ENCODE assay signal across 35 cellular contexts in the genomic region with DNA sequence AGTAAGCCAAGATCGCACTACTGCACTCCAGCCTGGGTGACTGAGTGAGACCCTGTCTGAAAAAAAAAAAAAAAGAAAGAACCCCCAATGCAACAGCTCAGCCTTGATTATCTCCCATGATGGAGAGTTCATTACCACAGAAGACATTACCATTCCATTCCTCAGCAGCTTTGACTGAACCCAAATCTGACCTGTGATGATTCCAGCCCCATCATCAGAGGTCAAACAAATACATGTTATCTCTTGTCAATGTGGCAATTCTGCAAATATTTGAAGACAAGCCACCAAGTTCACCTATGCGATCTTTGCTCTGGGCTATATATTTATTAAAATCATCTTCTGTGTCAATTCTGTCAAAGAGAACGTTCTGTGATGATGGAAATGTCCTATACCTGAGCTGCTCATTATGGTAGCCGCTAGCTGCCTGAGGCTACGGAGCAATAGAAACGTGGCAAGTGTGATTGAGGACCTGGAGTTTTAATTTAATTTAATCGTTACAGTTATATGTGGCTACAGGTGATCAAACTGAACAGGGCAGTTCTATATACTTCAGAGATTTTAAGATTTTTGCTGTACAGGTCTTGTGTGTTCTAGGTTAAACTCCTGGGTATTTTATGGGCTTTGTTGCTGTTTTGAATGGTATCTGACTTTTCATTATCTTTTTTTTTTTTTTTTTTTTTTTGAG. TPM values are rescaled to one million over a fixed set of nuclear protein-coding genes. Genes with fewer than 3 reads are reported as not detected.
"Had no signal": no experiment of that assay in that cellular context is flagged by ENCODE, and none has a peak within 500 bp of the region (broad histone marks: within the 10 kb centered on the region; RNA-seq: fewer than 3 reads in every experiment).

No MANE protein-coding gene starts in this region.

- H3K4me3 ChIP-seq: ovary, psoas muscle, skin epidermis, smooth muscle cell, spleen, suprapubic skin, testis, tibial artery, transverse colon, upper lobe of right lung, vagina had no signal

- H3K27me3 ChIP-seq: ovary, testis, vagina had no signal

- H3K36me3 ChIP-seq: neutrophil, ovary, spleen, suprapubic skin, tibial artery, transverse colon, upper lobe of right lung, vagina had no signal

- H3K27ac ChIP-seq: neutrophil, ovary, parathyroid adenoma, psoas muscle, skin epidermis, spleen, suprapubic skin, testis, tibial artery, transverse colon, upper lobe of right lung, vagina had no signal

- ATAC-seq: naive thymus-derived CD8-positive, alpha-beta T cell; natural killer cell treated with Interleukin-12 subunit alpha and Interleukin-12 subunit beta and Interleukin-15 and Interleukin-18, amount 100 ng/mL, for 72 hours; psoas muscle; right cardiac atrium; sciatic nerve; stimulated activated memory B cell treated with anti-CD40 and anti-IgM and Interleukin-4, amounts not matched to agents 10 μg/mL and 1 μg/mL and 100 μg/mL, for 72 hours; stimulated activated naive CD8-positive, alpha-beta T cell treated with anti-CD3 and anti-CD28 coated beads, Interleukin-15, amount 100 ng/mL, for 72 hours; stimulated activated naive CD8-positive, alpha-beta T cell treated with anti-CD3 and anti-CD28 coated beads, Interleukin-15, Interleukin-2, amounts not matched to agents 100 U/mL and 50 U/mL, for 24 hours; upper lobe of right lung had no signal

- H3K4me1 ChIP-seq: parathyroid adenoma, psoas muscle, spleen, suprapubic skin, testis, tibial artery, transverse colon, upper lobe of right lung, vagina had no signal

- H3K27ac Mint-ChIP-seq: natural killer cell treated with Interleukin-12 subunit alpha and Interleukin-12 subunit beta and Interleukin-15 and Interleukin-18, amount 100 ng/mL, for 72 hours; nephron progenitor cell; progenitor cell of endocrine pancreas; stimulated activated memory B cell treated with anti-CD40 and anti-IgM and Interleukin-4, amounts not matched to agents 10 μg/mL and 1 μg/mL and 100 μg/mL, for 72 hours; stimulated activated naive CD8-positive, alpha-beta T cell treated with anti-CD3 and anti-CD28 coated beads, Interleukin-15, amount 100 ng/mL, for 72 hours; type B pancreatic cell had no signal

- H3K9me3 ChIP-seq: neutrophil, ovary, psoas muscle, spleen, suprapubic skin, testis, tibial artery, transverse colon, upper lobe of right lung, vagina had no signal

- H3K9ac ChIP-seq: parathyroid adenoma had no signal

- DNase-seq: naive thymus-derived CD8-positive, alpha-beta T cell; nephron progenitor cell; nucleus accumbens; ovary; psoas muscle; right cardiac atrium; spleen; stimulated activated CD4-positive, alpha-beta T cell treated with anti-CD3 and anti-CD28 coated beads, Interleukin-12 subunit alpha, Interleukin-12 subunit beta, amount 100 ng/mL, for 4 hours; stimulated activated CD4-positive, alpha-beta T cell treated with anti-CD3 and anti-CD28 coated beads, Interleukin-1b, Interleukin-23, amount 100 ng/mL, for 48 hours; stimulated activated CD4-positive, alpha-beta T cell treated with anti-CD3 and anti-CD28 coated beads, Interleukin-4, amount 100 ng/mL, for 1 hour; stimulated activated CD4-positive, alpha-beta T cell treated with anti-CD3 and anti-CD28 coated beads, Interleukin-4, amount 100 ng/mL, for 4 hours; stimulated activated CD8-positive, alpha-beta memory T cell treated with anti-CD3 and anti-CD28 coated beads, Interleukin-4, amount 100 ng/mL, for 48 hours; stimulated activated naive CD4-positive, alpha-beta T cell; stimulated activated naive CD8-positive, alpha-beta T cell treated with anti-CD3 and anti-CD28 coated beads, Interleukin-15, amount 100 ng/mL, for 72 hours; stimulated activated naive CD8-positive, alpha-beta T cell treated with anti-CD3 and anti-CD28 coated beads, Interleukin-15, Interleukin-2, amounts not matched to agents 100 U/mL and 50 U/mL, for 24 hours; substantia nigra; testis; tibial artery; transverse colon; upper lobe of right lung had no signal

- H2AFZ ChIP-seq: parathyroid adenoma had no signal

- H3K79me2 ChIP-seq: parathyroid adenoma had no signal

- H3K9me3 Mint-ChIP-seq: natural killer cell treated with Interleukin-12 subunit alpha and Interleukin-12 subunit beta and Interleukin-15 and Interleukin-18, amount 100 ng/mL, for 72 hours; nephron progenitor cell; neural crest cell; stimulated activated memory B cell treated with anti-CD40 and anti-IgM and Interleukin-4, amounts not matched to agents 10 μg/mL and 1 μg/mL and 100 μg/mL, for 72 hours; stimulated activated naive CD8-positive, alpha-beta T cell treated with anti-CD3 and anti-CD28 coated beads, Interleukin-15, amount 100 ng/mL, for 72 hours; type B pancreatic cell had no signal

- H3K4me3 Mint-ChIP-seq: naive thymus-derived CD8-positive, alpha-beta T cell; natural killer cell treated with Interleukin-12 subunit alpha and Interleukin-12 subunit beta and Interleukin-15 and Interleukin-18, amount 100 ng/mL, for 72 hours; nephron progenitor cell; neural crest cell; stimulated activated memory B cell treated with anti-CD40 and anti-IgM and Interleukin-4, amounts not matched to agents 10 μg/mL and 1 μg/mL and 100 μg/mL, for 72 hours; stimulated activated naive CD8-positive, alpha-beta T cell treated with anti-CD3 and anti-CD28 coated beads, Interleukin-15, amount 100 ng/mL, for 72 hours; type B pancreatic cell had no signal

- H3K4me2 ChIP-seq: smooth muscle cell had no signal

- H3K4me1 Mint-ChIP-seq: naive thymus-derived CD8-positive, alpha-beta T cell; nephron progenitor cell; neural crest cell; stimulated activated memory B cell treated with anti-CD40 and anti-IgM and Interleukin-4, amounts not matched to agents 10 μg/mL and 1 μg/mL and 100 μg/mL, for 72 hours; stimulated activated naive CD8-positive, alpha-beta T cell treated with anti-CD3 and anti-CD28 coated beads, Interleukin-15, amount 100 ng/mL, for 72 hours had no signal

- H3K36me3 Mint-ChIP-seq: naive thymus-derived CD8-positive, alpha-beta T cell; natural killer cell treated with Interleukin-12 subunit alpha and Interleukin-12 subunit beta and Interleukin-15 and Interleukin-18, amount 100 ng/mL, for 72 hours; stimulated activated memory B cell treated with anti-CD40 and anti-IgM and Interleukin-4, amounts not matched to agents 10 μg/mL and 1 μg/mL and 100 μg/mL, for 72 hours; type B pancreatic cell had no signal

RNA-seq across cellular contexts. Expression of gene SEC14L4, which starts 7.9 kb away (rescaled TPM):
- total RNA-seq: naive thymus-derived CD8-positive, alpha-beta T cell; natural killer cell treated with Interleukin-12 subunit alpha and Interleukin-12 subunit beta and Interleukin-15 and Interleukin-18, amount 100 ng/mL, for 72 hours; psoas muscle; right cardiac atrium; smooth muscle cell; transverse colon; vagina had no signal
- polyA plus RNA-seq: naive thymus-derived CD8-positive, alpha-beta T cell; right cardiac atrium; smooth muscle cell had no signal

RNA-seq across cellular contexts. Expression of gene SEC14L3, which starts 25.8 kb away (rescaled TPM):
- total RNA-seq: naive thymus-derived CD8-positive, alpha-beta T cell; natural killer cell treated with Interleukin-12 subunit alpha and Interleukin-12 subunit beta and Interleukin-15 and Interleukin-18, amount 100 ng/mL, for 72 hours; neural crest cell; osteoblast; ovary; progenitor cell of endocrine pancreas; psoas muscle; renal cortical epithelial cell; right cardiac atrium; sciatic nerve; smooth muscle cell; spleen; suprapubic skin; transverse colon; upper lobe of right lung; urinary bladder; vagina had no signal
- polyA plus RNA-seq: naive thymus-derived CD8-positive, alpha-beta T cell; ovary; right cardiac atrium; smooth muscle cell; spleen; urinary bladder had no signal

RNA-seq across cellular contexts. Expression of gene SEC14L6, which starts 48.9 kb away (rescaled TPM):
- total RNA-seq: naive thymus-derived CD8-positive, alpha-beta T cell; natural killer cell treated with Interleukin-12 subunit alpha and Interleukin-12 subunit beta and Interleukin-15 and Interleukin-18, amount 100 ng/mL, for 72 hours; osteoblast; psoas muscle; vagina had no signal
- polyA plus RNA-seq: naive thymus-derived CD8-positive, alpha-beta T cell; psoas muscle; smooth muscle cell had no signal
